In the genomic region with DNA sequence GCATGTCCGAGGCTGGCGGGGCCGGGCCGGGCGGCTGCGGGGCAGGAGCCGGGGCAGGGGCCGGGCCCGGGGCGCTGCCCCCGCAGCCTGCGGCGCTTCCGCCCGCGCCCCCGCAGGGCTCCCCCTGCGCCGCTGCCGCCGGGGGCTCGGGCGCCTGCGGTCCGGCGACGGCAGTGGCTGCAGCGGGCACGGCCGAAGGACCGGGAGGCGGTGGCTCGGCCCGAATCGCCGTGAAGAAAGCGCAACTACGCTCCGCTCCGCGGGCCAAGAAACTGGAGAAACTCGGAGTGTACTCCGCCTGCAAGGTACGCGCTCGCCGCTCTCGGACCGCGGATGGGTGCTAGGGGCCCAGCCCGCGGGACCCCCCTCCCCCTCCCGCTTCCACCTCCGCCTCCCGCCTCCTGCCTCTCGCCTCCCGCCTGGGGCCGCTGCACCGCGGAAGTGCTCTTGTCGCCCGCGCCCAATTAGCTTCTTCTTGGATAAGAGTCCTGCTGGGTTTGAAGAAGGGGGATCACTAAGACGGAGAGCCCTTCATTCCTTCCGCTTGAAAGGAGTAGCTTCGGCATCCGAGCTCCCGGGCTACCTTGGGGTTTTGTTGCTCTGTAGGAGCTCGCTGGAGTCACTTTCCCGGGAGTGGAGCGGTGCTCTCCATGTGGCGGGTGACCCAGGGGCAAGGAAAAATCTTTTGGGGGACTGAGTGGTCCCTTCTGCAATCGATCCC, we compare ENCODE assay signal across 8 cellular contexts. TPM values are rescaled to one million over a fixed set of nuclear protein-coding genes. Genes with fewer than 3 reads are reported as not detected.
DNase-seq lines count a peak whose midpoint lies in the region; ATAC-seq, FAIRE-seq and TF ChIP-seq lines count a peak whose summit lies in the region.

No MANE protein-coding gene starts in this region.

- no peaks in the 10 kb centered on the region for H3K36me3 ChIP-seq in H1 (ENCODE audit: control insufficient read depth in 2 of 4, insufficient read depth in 4 of 4, low read length in 3 of 4)
- no peaks in the 10 kb centered on the region for H3K36me3 ChIP-seq in mesenchymal stem cell (ENCODE audit: control insufficient read depth in 1 of 2, insufficient read depth in 2 of 2, low read depth in 1 of 2, low read length in 2 of 2)

- H3K27ac ChIP-seq in H1 (ENCODE audit: low read depth, low read length) (no peak overlapping the region), mesenchymal stem cell (ENCODE audit: low read length, poor library complexity, severe bottlenecking) (peak overlapping the region; percentile 60)

- H2BK15ac ChIP-seq in H1 (ENCODE audit: low read length) (no peak overlapping the region), mesenchymal stem cell (ENCODE audit: low read depth, poor library complexity, severe bottlenecking) (peak overlapping the region; percentile 7)

- 2% methylated on average over 17 of the region's 73 CpGs; no CpG with 5 or more reads in 1 of the 2 experiments for WGBS in H1 (ENCODE audit: extremely low coverage in 1 of 2, insufficient coverage in 1 of 2, insufficient read length in 1 of 2, insufficient replicate concordance in 2 of 2, low coverage in 1 of 2, low lambda C conversion rate in 2 of 2, missing lambda C conversion rate in 1 of 2), 2 experiments
- WGBS in mesenchymal stem cell: 1% methylated on average over 40 of the region's 73 CpGs

- TF ChIP-seq CTCF in H1 (IDR thresholded peaks at IDR 0.05; ENCODE audit: control extremely low read depth in 1 of 3, insufficient read depth in 1 of 3, low read depth in 1 of 3, low read length in 3 of 3): no peak

- peak; percentile 42 for ATAC-seq in GM19023 (IDR thresholded peaks at IDR 0.05; ENCODE audit: unreplicated experiment)
- peak; percentile 34 for ATAC-seq in HG03175 (IDR thresholded peaks at IDR 0.05; ENCODE audit: unreplicated experiment)
- peak; percentile 45 for ATAC-seq in activated CD8-positive, alpha-beta memory T cell treated with anti-CD3 and anti-CD28 coated beads, Interleukin-2, amount 10 ng/mL, durations not matched to agents 7 days and 5 days

- H3K18ac ChIP-seq in H1 (ENCODE audit: extremely low read depth, low read length) (peak overlapping the region; percentile 71), mesenchymal stem cell (ENCODE audit: low read depth in 1 of 2, low read length in 2 of 2) (peak overlapping the region; percentile 40 to 94)

- H3K4me2 ChIP-seq in H1 (ENCODE audit: insufficient read depth in 1 of 2, low read depth in 2 of 2, low read length in 2 of 2): peak overlapping the region; percentile 85 to 89
- H3K4me2 ChIP-seq in mesenchymal stem cell (ENCODE audit: low read length, poor library complexity, severe bottlenecking): peak overlapping the region; percentile 99

- H3K14ac ChIP-seq in H1 (ENCODE audit: insufficient read length) (no peak overlapping the region), mesenchymal stem cell (ENCODE audit: low read length in 2 of 2) (no peak overlapping the region)

- H3K9me3 Mint-ChIP-seq in activated CD8-positive, alpha-beta memory T cell treated with anti-CD3 and anti-CD28 coated beads, Interleukin-2, amount 10 ng/mL, durations not matched to agents 7 days and 5 days (ENCODE audit: low read depth): no peaks in the 10 kb centered on the region

- no peak overlapping the region for H3K4ac ChIP-seq in H1 (replicated peaks; ENCODE audit: insufficient read length, low read depth, low read length)
- H3K4ac ChIP-seq in mesenchymal stem cell (ENCODE audit: low read depth in 1 of 2, low read length in 2 of 2): peak overlapping the region; percentile 24 to 61

- 0 out of 2 replicates have a peak overlapping the region, but pooled peaks have one; percentile 52 for H2AFZ ChIP-seq in H1 (ENCODE audit: low read length)
- H2AFZ ChIP-seq in mesenchymal stem cell (ENCODE audit: low read depth, low read length): peak overlapping the region; percentile 80

- TF ChIP-seq EP300 in H1 (IDR thresholded peaks at IDR 0.05; ENCODE audit: borderline replicate concordance in 1 of 2, low read depth in 2 of 2, low read length in 2 of 2): no peak

- POLR2A ChIA-PET in H1 (lab: Charles Lee; ENCODE audit: partially characterized antibody): interaction anchor here (0.6 to 1.4 kb wide), 4 partner anchors 11 to 95 kb away, joined by 3 read pairs; no protein-coding TSS in a partner anchor

- H3K23ac ChIP-seq in H1 (ENCODE audit: insufficient read length) (no peak overlapping the region), mesenchymal stem cell (ENCODE audit: low read length in 2 of 2) (peak overlapping the region in 1 of 2 experiments; percentile 23)

- DNase-seq in AML-193 (lab: John Stamatoyannopoulos, UW) (peak; percentile 61 to 69), NCI-H82 treated with DMSO at 0.1 percent for 48 hours (lab: John Stamatoyannopoulos, UW; ENCODE audit: unreplicated experiment) (peak; percentile 54), H1 (ENCODE audit: low read depth in 1 of 2, low spot score in 2 of 2) (peak in 1 of 2 experiments; percentile 71), mesenchymal stem cell (peak; percentile 86)
- DNase-seq in activated CD8-positive, alpha-beta memory T cell treated with anti-CD3 and anti-CD28 coated beads, Interleukin-2, amount 10 ng/mL, durations not matched to agents 7 days and 5 days: peak; percentile 86
- peak; percentile 22 for DNase-seq in stimulated activated CD8-positive, alpha-beta memory T cell treated with anti-CD3 and anti-CD28 coated beads, Interleukin-15, amount 100 ng/mL, for 24 hours (ENCODE audit: low read depth)

- H4K8ac ChIP-seq in H1 (ENCODE audit: extremely low read depth, insufficient read depth, low read length): no peak overlapping the region; the same call in 1 of the 2 replicates
- H4K8ac ChIP-seq in mesenchymal stem cell (ENCODE audit: low read length): peak overlapping the region; percentile 60

- H4K20me1 ChIP-seq in H1 (replicated peaks in 1 of 2; ENCODE audit: control insufficient read depth in 1 of 2, insufficient read depth in 2 of 2, low read length in 2 of 2): peaks cover 0 to 7% of the 10 kb centered on the region in 2 experiments

- H3K79me1 ChIP-seq in H1 (ENCODE audit: low read depth, low read length): no peaks in the 10 kb centered on the region
- peaks cover 17% of the 10 kb centered on the region for H3K79me1 ChIP-seq in mesenchymal stem cell (replicated peaks; ENCODE audit: low read length, poor library complexity, severe bottlenecking)

- peak in 1 of 2 experiments; percentile 7; a peak in 1 of 4 replicates for TF ChIP-seq RAD21 in H1 (IDR thresholded peaks at IDR 0.05 in 1 of 2, conservative IDR thresholded peaks at IDR 0.05 in 1 of 2; ENCODE audit: low read depth in 2 of 2, low read length in 2 of 2)

- H2AK5ac ChIP-seq in H1 (ENCODE audit: low read depth, low read length) (no peak overlapping the region), mesenchymal stem cell (ENCODE audit: low read length, severe bottlenecking) (no peak overlapping the region)

- H3K4me3 ChIP-seq in H1 (ENCODE audit: extremely low read depth in 1 of 4, insufficient read depth in 2 of 4, low read depth in 3 of 4, low read length in 4 of 4) (peak overlapping the region; percentile 39 to 75 (median 70)), mesenchymal stem cell (ENCODE audit: insufficient read depth in 1 of 2, low read depth in 1 of 2, low read length in 2 of 2) (peak overlapping the region; percentile 90)

- no peak for FAIRE-seq in H1 (lab: Jason Lieb, UNC)

- H3K4me3 Mint-ChIP-seq in activated CD8-positive, alpha-beta memory T cell treated with anti-CD3 and anti-CD28 coated beads, Interleukin-2, amount 10 ng/mL, durations not matched to agents 7 days and 5 days: peak overlapping the region; percentile 93

- peaks cover 18% of the 10 kb centered on the region for H3K36me3 Mint-ChIP-seq in activated CD8-positive, alpha-beta memory T cell treated with anti-CD3 and anti-CD28 coated beads, Interleukin-2, amount 10 ng/mL, durations not matched to agents 7 days and 5 days

- H3K4me1 ChIP-seq in H1 (replicated peaks in 1 of 4; ENCODE audit: control insufficient read depth in 3 of 4, insufficient read depth in 4 of 4, low read length in 3 of 4) (peaks cover 0 to 2% (median under 1%) of the 10 kb centered on the region in 4 experiments; a peak in 2 of 7 replicates), mesenchymal stem cell (ENCODE audit: control insufficient read depth, insufficient read depth, low read depth, low read length) (peaks cover 10% of the 10 kb centered on the region)

- H2BK120ac ChIP-seq in H1 (replicated peaks; ENCODE audit: low read depth, low read length) (no peak overlapping the region), mesenchymal stem cell (ENCODE audit: low read depth, low read length) (peak overlapping the region; percentile 64)

- no peaks in the 10 kb centered on the region for H3K27me3 Mint-ChIP-seq in activated CD8-positive, alpha-beta memory T cell treated with anti-CD3 and anti-CD28 coated beads, Interleukin-2, amount 10 ng/mL, durations not matched to agents 7 days and 5 days

- H3K79me2 ChIP-seq in H1 (ENCODE audit: control insufficient read depth in 1 of 2, insufficient read depth in 2 of 2, low read length in 2 of 2): no peaks in the 10 kb centered on the region

- H2BK5ac ChIP-seq in H1 (ENCODE audit: low read depth, low read length) (no peak overlapping the region; the same call in 1 of the 2 replicates), mesenchymal stem cell (ENCODE audit: low read depth, low read length, poor library complexity, severe bottlenecking) (peak overlapping the region; percentile 33)

- H2BK12ac ChIP-seq in H1 (ENCODE audit: low read depth, low read length): no peak overlapping the region
- H2BK12ac ChIP-seq in mesenchymal stem cell (ENCODE audit: low read length in 2 of 2): peak overlapping the region in 1 of 2 experiments; percentile 21

- H4K5ac ChIP-seq in H1 (ENCODE audit: insufficient read length, low read depth, low read length): no peak overlapping the region

- H4K91ac ChIP-seq in H1 (replicated peaks; ENCODE audit: insufficient read length, low read length) (no peak overlapping the region), mesenchymal stem cell (ENCODE audit: low read length) (peak overlapping the region; percentile 78)

- CTCF ChIA-PET in activated CD8-positive, alpha-beta memory T cell treated with anti-CD3 and anti-CD28 coated beads, Interleukin-2, amount 10 ng/mL, durations not matched to agents 7 days and 5 days (lab: Charles Lee): interaction anchor here (0.7 to 2.7 kb wide), 8 partner anchors 10 to 145 kb away, joined by 3 to 15 read pairs (median 4); no protein-coding TSS in a partner anchor
- CTCF ChIA-PET in H1 (lab: Charles Lee; ENCODE audit: partially characterized antibody): interaction anchor here (0.7 to 1.8 kb wide), 8 partner anchors 28 to 115 kb away, joined by 3 to 6 read pairs (median 3); no protein-coding TSS in a partner anchor

- H3K9me3 ChIP-seq in H1 (ENCODE audit: insufficient read depth in 2 of 2, low read depth in 1 of 2, low read length in 1 of 2) (no peaks in the 10 kb centered on the region), mesenchymal stem cell (ENCODE audit: control insufficient read depth, low read length) (no peaks in the 10 kb centered on the region)

- H3K4me1 Mint-ChIP-seq in activated CD8-positive, alpha-beta memory T cell treated with anti-CD3 and anti-CD28 coated beads, Interleukin-2, amount 10 ng/mL, durations not matched to agents 7 days and 5 days: peaks cover 49% of the 10 kb centered on the region

- TF ChIP-seq POLR2A in H1 (IDR thresholded peaks at IDR 0.05; ENCODE audit: control extremely low read depth in 1 of 2, low read depth in 2 of 2, low read length in 2 of 2): no peak

- H2BK20ac ChIP-seq in H1 (ENCODE audit: low read length): no peak overlapping the region

- no peak overlapping the region for H3K56ac ChIP-seq in H1 (replicated peaks; ENCODE audit: insufficient read length, low read depth, low read length)

- H3K27ac Mint-ChIP-seq in activated CD8-positive, alpha-beta memory T cell treated with anti-CD3 and anti-CD28 coated beads, Interleukin-2, amount 10 ng/mL, durations not matched to agents 7 days and 5 days: peak overlapping the region; percentile 97

- H3K27me3 ChIP-seq in H1 (replicated peaks in 1 of 4; ENCODE audit: control insufficient read depth in 3 of 4, extremely low read depth in 1 of 4, insufficient read depth in 3 of 4, low read length in 3 of 4): peaks cover 0 to 8% (median 4%) of the 10 kb centered on the region in 4 experiments; a peak in 2 of 7 replicates
- no peaks in the 10 kb centered on the region for H3K27me3 ChIP-seq in mesenchymal stem cell (ENCODE audit: control insufficient read depth in 1 of 2, insufficient read depth in 1 of 2, low read length in 2 of 2)

- peaks cover 7% of the 10 kb centered on the region; the same call in 1 of the 2 replicates for H3K23me2 ChIP-seq in H1 (ENCODE audit: low read depth, low read length)

- H3K9ac ChIP-seq in H1 (replicated peaks in 1 of 4; ENCODE audit: extremely low read depth in 1 of 4, low read depth in 3 of 4, low read length in 3 of 4): peak overlapping the region in 1 of 4 experiments; percentile 50; a peak in 1 of 7 replicates
- peak overlapping the region; percentile 79 for H3K9ac ChIP-seq in mesenchymal stem cell (ENCODE audit: low read length)

RNA-seq across cellular contexts. Expression of gene KAT2B, which starts 0.4 kb away (rescaled TPM):
- 100 to 1,000 TPM in 1 of 2 experiments, 10 to 100 TPM in 1; 98.2 to 120 TPM for total RNA-seq in activated CD8-positive, alpha-beta memory T cell treated with anti-CD3 and anti-CD28 coated beads, Interleukin-2, amount 10 ng/mL, durations not matched to agents 7 days and 5 days
- 0.91 and 1.4 TPM in 2 replicates for total RNA-seq in H1 (2021; fragmentation: NEBNext Ultra II Directional; extraction: Animal tissue kit (Norgen Biotek cat#: 25700))
- polyA plus RNA-seq in H1 (2011; rRNA removed): 0.14 and 0.24 TPM in 2 replicates
- 0.36 TPM for polyA plus RNA-seq in H1 (2011; cell fraction: cytosol; rRNA removed)
- 1.6 TPM for polyA plus RNA-seq in H1 (2011; cell fraction: nucleus; rRNA removed)
- polyA plus RNA-seq in H1 (2012, experiment 1 of 2): 0.39 to 0.76 TPM (median 0.57 TPM) in 4 replicates
- polyA plus RNA-seq in H1 (2012, experiment 2 of 2): 0.05 TPM
- polyA plus RNA-seq in H1 (2013, experiment 1 of 2): 0.77 TPM
- 0.74 TPM for polyA plus RNA-seq in H1 (2013, experiment 2 of 2)
- 0.47 and 0.83 TPM in 2 replicates for polyA minus RNA-seq in H1 (2011; rRNA and poly(A)+ RNA removed)
- polyA minus RNA-seq in H1 (2011; cell fraction: cytosol; rRNA and poly(A)+ RNA removed): 1.3 TPM
- polyA minus RNA-seq in H1 (2011; cell fraction: nucleus; rRNA and poly(A)+ RNA removed): 3.1 TPM
- polyA plus RNA-seq in mesenchymal stem cell (2013, experiment 1 of 2): 6.0 TPM
- 5.4 TPM for polyA plus RNA-seq in mesenchymal stem cell (2013, experiment 2 of 2)

RNA-seq across cellular contexts. Expression of gene PP2D1, which starts 28.6 kb away (rescaled TPM):
- not detected for total RNA-seq in activated CD8-positive, alpha-beta memory T cell treated with anti-CD3 and anti-CD28 coated beads, Interleukin-2, amount 10 ng/mL, durations not matched to agents 7 days and 5 days
- total RNA-seq in H1 (2021; fragmentation: NEBNext Ultra II Directional; extraction: Animal tissue kit (Norgen Biotek cat#: 25700)): not detected in 2 replicates
- polyA plus RNA-seq in H1 (2011; rRNA removed): not detected in 2 replicates
- polyA plus RNA-seq in H1 (2011; cell fraction: cytosol; rRNA removed): not detected
- polyA plus RNA-seq in H1 (2011; cell fraction: nucleus; rRNA removed): not detected
- polyA plus RNA-seq in H1 (2012, experiment 1 of 2): 0.13 to 0.99 TPM (median 0.16 TPM) in 4 replicates
- not detected for polyA plus RNA-seq in H1 (2012, experiment 2 of 2)
- not detected for polyA plus RNA-seq in H1 (2013, experiment 1 of 2)
- not detected for polyA plus RNA-seq in H1 (2013, experiment 2 of 2)
- not detected in 2 replicates for polyA minus RNA-seq in H1 (2011; rRNA and poly(A)+ RNA removed)
- not detected for polyA minus RNA-seq in H1 (2011; cell fraction: cytosol; rRNA and poly(A)+ RNA removed)
- not detected for polyA minus RNA-seq in H1 (2011; cell fraction: nucleus; rRNA and poly(A)+ RNA removed)
- not detected for polyA plus RNA-seq in mesenchymal stem cell (2013, experiment 1 of 2)
- not detected for polyA plus RNA-seq in mesenchymal stem cell (2013, experiment 2 of 2)

Comparison
In these comparisons a context has a peak if more than half of its experiments do, and no peak if none do; other contexts are left out.
1. RNA of gene KAT2B, which starts 0.4 kb away (total RNA-seq): 98.2 to 120 TPM in activated CD8-positive, alpha-beta memory T cell treated with anti-CD3 and anti-CD28 coated beads, Interleukin-2, amount 10 ng/mL, durations not matched to agents 7 days and 5 days; 0.91 to 1.4 TPM in H1; every median in the first group is over 10 times any median in the second.
2. Peak in every context shown above with its lines, with median percentiles within 50 percentile points of each other: ATAC-seq.